In genomic region chr21:46621457-46622182, GRCh38 we compare ENCODE assay signal across 12 cellular contexts. TPM values are rescaled to one million over a fixed set of nuclear protein-coding genes. Genes with fewer than 3 reads are reported as not detected.
A peak's percentile ranks its signal among the peaks of the same experiment; 100 is the strongest.
DNase-seq lines count a peak whose midpoint lies in the region; ATAC-seq and TF ChIP-seq lines count a peak whose summit lies in the region.
"Had no signal": no experiment of that assay in that cellular context is flagged by ENCODE, and none has a peak within 500 bp of the region (broad histone marks: within the 10 kb centered on the region; RNA-seq: fewer than 3 reads in every experiment).

No MANE protein-coding gene starts in this region.

- no peaks in the 10 kb centered on the region for H3K36me3 Mint-ChIP-seq in neural progenitor cell

- H3K79me2 ChIP-seq in neural progenitor cell (ENCODE audit: low read depth) = no peaks in the 10 kb centered on the region

- no peak for ATAC-seq in GM21360 (IDR thresholded peaks at IDR 0.05; ENCODE audit: unreplicated experiment)
- no peak for ATAC-seq in GM19023 (IDR thresholded peaks at IDR 0.05; ENCODE audit: unreplicated experiment)

- H3K27me3 Mint-ChIP-seq in neural progenitor cell (ENCODE audit: insufficient read depth, low read depth) = peaks cover 19% of the 10 kb centered on the region

- peak overlapping the region; percentile 65 to 86 (median 77) for H3K4me2 ChIP-seq in BLaER1 treated with 17β-estradiol and CSF1 and Interleukin-3, amounts not matched to agents 10 nM and 100 nM
- H3K4me2 ChIP-seq in neural progenitor cell = peak overlapping the region; percentile 58

- no peaks in the 10 kb centered on the region for H3K27me3 ChIP-seq in BLaER1 treated with 17β-estradiol and CSF1 and Interleukin-3, amounts not matched to agents 10 nM and 100 nM
- H3K27me3 ChIP-seq in ectodermal cell (ENCODE audit: control insufficient read depth, insufficient read depth, low read length, poor library complexity, severe bottlenecking) = no peaks in the 10 kb centered on the region
- no peaks in the 10 kb centered on the region for H3K27me3 ChIP-seq in neural progenitor cell

- peak overlapping the region in 1 of 10 experiments; percentile 5; a peak in 2 of 20 replicates for H3K4me3 ChIP-seq in BLaER1 treated with 17β-estradiol and CSF1 and Interleukin-3, amounts not matched to agents 10 nM and 100 nM
- no peak overlapping the region for H3K4me3 ChIP-seq in ectodermal cell (ENCODE audit: insufficient read depth, low read depth, low read length)
- H3K4me3 ChIP-seq in neural progenitor cell = no peak overlapping the region

- H3K9me3 Mint-ChIP-seq in neural progenitor cell = peaks cover 40% of the 10 kb centered on the region

- peaks cover 24% of the 10 kb centered on the region for H3F3A ChIP-seq in neural progenitor cell (ENCODE audit: low read depth)

- H3K9me3 ChIP-seq in BLaER1 treated with 17β-estradiol and CSF1 and Interleukin-3, amounts not matched to agents 10 nM and 100 nM (replicated peaks in 1 of 11) = peaks cover 23 to 41% (median 27%) of the 10 kb centered on the region in 11 experiments
- H3K9me3 ChIP-seq in ectodermal cell (ENCODE audit: control insufficient read depth, low read length) (no peaks in the 10 kb centered on the region), neural progenitor cell (ENCODE audit: low read depth) (peaks cover 3% of the 10 kb centered on the region)

- H3K27ac Mint-ChIP-seq in neural progenitor cell = peak overlapping the region; percentile 99

- H3K9ac ChIP-seq in BLaER1 treated with 17β-estradiol and CSF1 and Interleukin-3, amounts not matched to agents 10 nM and 100 nM = peak overlapping the region; percentile 33 to 81 (median 73); a peak in 20 of 22 replicates
- no peak overlapping the region for H3K9ac ChIP-seq in neural progenitor cell

- H3K27ac ChIP-seq in BLaER1 treated with 17β-estradiol and CSF1 and Interleukin-3, amounts not matched to agents 10 nM and 100 nM = peak overlapping the region; percentile 71 to 93 (median 87); a peak in 21 of 22 replicates
- H3K27ac ChIP-seq in ectodermal cell (ENCODE audit: insufficient read depth, low read depth, low read length, poor library complexity, severe bottlenecking) (peak overlapping the region; percentile 97), neural progenitor cell (peak overlapping the region; percentile 73)

- peaks cover 23 to 74% (median 31%) of the 10 kb centered on the region in 10 experiments for H3K4me1 ChIP-seq in BLaER1 treated with 17β-estradiol and CSF1 and Interleukin-3, amounts not matched to agents 10 nM and 100 nM
- peaks cover 28% of the 10 kb centered on the region for H3K4me1 ChIP-seq in ectodermal cell (ENCODE audit: control insufficient read depth, insufficient read depth, low read length)
- peaks cover 23% of the 10 kb centered on the region for H3K4me1 ChIP-seq in neural progenitor cell
- H3K4me1 ChIP-seq: Caco-2 had no signal

- H3K4me1 Mint-ChIP-seq in neural progenitor cell = peaks cover 43% of the 10 kb centered on the region

- H4K20me1 ChIP-seq in BLaER1 treated with 17β-estradiol and CSF1 and Interleukin-3, amounts not matched to agents 10 nM and 100 nM = no peaks in the 10 kb centered on the region
- no peaks in the 10 kb centered on the region for H4K20me1 ChIP-seq in neural progenitor cell (ENCODE audit: low read depth)

- H3K36me3 ChIP-seq in BLaER1 treated with 17β-estradiol and CSF1 and Interleukin-3, amounts not matched to agents 10 nM and 100 nM = peaks cover 0 to 19% (median 0%) of the 10 kb centered on the region in 11 experiments; a peak in 5 of 22 replicates
- H3K36me3 ChIP-seq in ectodermal cell (ENCODE audit: control insufficient read depth, insufficient read depth, low read length) (no peaks in the 10 kb centered on the region), neural progenitor cell (no peaks in the 10 kb centered on the region)

- WGBS in ectodermal cell, 2 experiments = 49 to 71% methylated on average over 7 to 9 of the region's 9 CpGs

- TF ChIP-seq CTCF in neural progenitor cell (IDR thresholded peaks at IDR 0.05) = no peak

- H2AFZ ChIP-seq in neural progenitor cell (replicated peaks) = peak overlapping the region; percentile 67

- DNase-seq in MV-4-11 (lab: John Stamatoyannopoulos, UW) (peak; percentile 16), neural progenitor cell (ENCODE audit: low spot score) (peak; percentile 18), activated gamma-delta T cell treated with Interleukin-2 at 50 U/mL for 16 hours (no peak), NCI-H2196 treated with DMSO at 0.1 percent for 48 hours (lab: John Stamatoyannopoulos, UW; ENCODE audit: unreplicated experiment) (no peak)
- DNase-seq: activated effector memory CD4-positive, alpha-beta T cell treated with Interleukin-2 at 50 U/mL for 16 hours; Caco-2; NCI-H2227 treated with DMSO at 0.1 percent for 48 hours had no signal

- H3K4me3 Mint-ChIP-seq in neural progenitor cell = peak overlapping the region; percentile 59

RNA-seq across cellular contexts. Expression of gene PRMT2, which starts 13.9 kb away (rescaled TPM):
- 127 TPM for polyA plus RNA-seq in ectodermal cell (2013, experiment 1 of 4)
- 119 TPM for polyA plus RNA-seq in ectodermal cell (2013, experiment 2 of 4)
- 83.9 TPM for polyA plus RNA-seq in ectodermal cell (2013, experiment 3 of 4)
- 96.3 TPM for polyA plus RNA-seq in ectodermal cell (2013, experiment 4 of 4)
- 75.4 and 93.9 TPM in 2 replicates for total RNA-seq in neural progenitor cell (ENCODE audit: low replicate concordance)

RNA-seq across cellular contexts. Expression of gene S100B, which starts 16.7 kb away (rescaled TPM):
- 3.0 TPM for polyA plus RNA-seq in ectodermal cell (2013, experiment 1 of 4)
- polyA plus RNA-seq in ectodermal cell (2013, experiment 2 of 4) = 2.3 TPM
- polyA plus RNA-seq in ectodermal cell (2013, experiment 3 of 4) = 3.4 TPM
- 4.8 TPM for polyA plus RNA-seq in ectodermal cell (2013, experiment 4 of 4)
- 0.60 and 1.0 TPM in 2 replicates for total RNA-seq in neural progenitor cell (ENCODE audit: low replicate concordance)
- total RNA-seq: Caco-2, HT1080 had no signal

Comparison
In these comparisons a context has a peak if more than half of its experiments do, and no peak if none do; other contexts are left out.
1. DNase-seq: peak in MV-4-11 (single experiment) and neural progenitor cell (single experiment); none in activated gamma-delta T cell treated with Interleukin-2 at 50 U/mL for 16 hours (single experiment) and NCI-H2196 treated with DMSO at 0.1 percent for 48 hours (single experiment).
2. Peak in every context shown above with its lines, with median percentiles within 50 percentile points of each other: H3K27ac ChIP-seq.